Comparison of ENCODE assay signal across 12 cellular contexts in the genomic region with DNA sequence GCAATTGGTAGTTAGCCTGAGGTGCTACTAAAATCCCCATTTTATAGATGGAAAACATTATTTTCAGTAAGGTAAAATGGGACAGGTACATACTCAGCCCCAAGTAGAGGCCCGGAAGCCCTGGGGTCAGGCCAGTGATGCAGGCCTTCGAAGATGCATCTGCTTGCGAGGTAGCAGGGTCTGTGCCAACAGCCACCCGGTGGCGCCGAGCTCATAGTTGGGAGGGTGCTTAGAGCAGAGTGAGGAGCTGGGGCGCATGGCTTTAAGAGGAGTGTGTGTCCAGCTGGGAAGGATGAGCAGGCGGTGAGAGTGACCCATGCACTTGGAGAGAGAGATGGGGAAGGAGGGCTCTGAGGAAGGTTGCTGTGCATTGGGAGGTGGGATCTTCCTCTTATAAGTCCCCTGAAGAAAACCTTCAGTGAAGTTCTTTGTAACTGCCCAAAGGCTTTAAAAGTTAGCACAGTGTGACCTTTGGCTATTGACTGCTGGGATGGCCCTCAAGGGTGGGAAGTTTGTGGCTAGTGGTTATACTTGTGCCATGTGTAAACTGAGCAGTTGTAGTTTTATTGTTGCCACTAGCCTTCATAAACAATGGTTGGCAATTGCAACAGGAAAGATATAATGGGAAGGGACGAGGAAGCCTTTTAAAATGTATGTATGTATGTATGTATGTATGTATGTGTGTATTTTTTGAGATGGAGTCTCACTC.
"Had no signal": no experiment of that assay in that cellular context is flagged by ENCODE, and none has a peak within 500 bp of the region (broad histone marks: within the 10 kb centered on the region; RNA-seq: fewer than 3 reads in every experiment).

No MANE protein-coding gene starts in this region.

- H3K4me3 Mint-ChIP-seq: activated CD4-positive, alpha-beta T cell treated with anti-CD3 and anti-CD28 coated beads, Interleukin-2, amount 10 ng/mL, durations not matched to agents 7 days and 5 days; nephron; T-helper 1 cell treated with Interleukin-12 subunit alpha and Interleukin-12 subunit beta and Interleukin-4 antibody, amounts not matched to agents 30 μg/mL and 1 μg/mL, for 36 hours had no signal

- H3K4me3 ChIP-seq: adrenal gland, lung, psoas muscle, right lobe of liver had no signal

- ATAC-seq: psoas muscle had no signal

- DNase-seq: activated CD4-positive, alpha-beta T cell treated with anti-CD3 and anti-CD28 coated beads, Interleukin-2, amount 10 ng/mL, durations not matched to agents 7 days and 5 days; activated naive CD4-positive, alpha-beta T cell treated with anti-CD3 and anti-CD28 coated beads, Interleukin-2, amount 50 U/mL, for 16 hours; central memory CD4-positive, alpha-beta T cell; cortex of kidney; effector memory CD4-positive, alpha-beta T cell; psoas muscle; right lobe of liver; stimulated activated naive CD4-positive, alpha-beta T cell had no signal

- H3K27me3 ChIP-seq: adrenal gland, right lobe of liver had no signal

- H3K4me1 ChIP-seq: adrenal gland, psoas muscle, right lobe of liver had no signal

- H3K9me3 ChIP-seq: adrenal gland, psoas muscle, right lobe of liver had no signal

- H3K36me3 ChIP-seq: adrenal gland, right lobe of liver had no signal

- H3K27ac ChIP-seq: adrenal gland, psoas muscle, right lobe of liver had no signal

- H3K27ac Mint-ChIP-seq: activated CD4-positive, alpha-beta T cell treated with anti-CD3 and anti-CD28 coated beads, Interleukin-2, amount 10 ng/mL, durations not matched to agents 7 days and 5 days; T-helper 1 cell treated with Interleukin-12 subunit alpha and Interleukin-12 subunit beta and Interleukin-4 antibody, amounts not matched to agents 30 μg/mL and 1 μg/mL, for 36 hours had no signal
